ENCODE assay signal across 15 cellular contexts in the genomic region with DNA sequence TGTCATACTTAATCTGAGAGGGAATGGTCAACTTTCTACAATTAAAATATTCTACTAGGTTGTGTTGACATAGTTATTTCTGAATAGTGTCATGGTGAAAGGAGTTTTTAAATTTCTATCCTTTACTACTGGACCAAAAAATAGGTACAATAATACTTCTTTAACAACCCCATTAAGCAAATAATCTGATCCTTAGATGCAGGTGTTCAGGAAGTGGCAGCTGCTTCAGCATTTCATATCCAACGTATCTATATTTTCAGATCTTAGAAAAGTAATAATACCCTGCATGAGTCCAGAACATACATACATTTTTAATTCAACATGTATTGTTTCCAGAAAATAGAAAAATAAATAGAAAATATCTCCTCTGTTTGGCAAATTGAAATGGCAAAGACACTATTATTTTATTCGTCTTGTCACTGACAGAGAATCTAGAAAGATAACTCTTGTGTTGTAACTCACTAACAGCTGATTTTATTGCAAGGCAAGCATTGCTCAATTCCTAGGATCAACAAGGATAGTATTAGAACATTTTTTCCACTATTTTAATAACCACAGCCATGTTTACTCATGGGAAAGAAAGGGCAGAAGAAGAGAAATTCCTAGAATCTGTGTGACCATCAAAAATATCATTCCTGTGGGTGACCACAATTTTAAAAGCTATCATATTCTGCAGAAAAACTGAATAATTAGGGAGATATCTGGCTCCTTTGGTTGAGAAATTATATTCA.
DNase-seq lines count a peak whose midpoint lies in the region; ATAC-seq and TF ChIP-seq lines count a peak whose summit lies in the region.
"Had no signal": no experiment of that assay in that cellular context is flagged by ENCODE, and none has a peak within 500 bp of the region (broad histone marks: within the 10 kb centered on the region; RNA-seq: fewer than 3 reads in every experiment).

No MANE protein-coding gene starts in this region.

- peaks cover 32% of the 10 kb centered on the region for H3K4me1 ChIP-seq in DOHH2 (ENCODE audit: control insufficient read depth, low read length)

- no peaks in the 10 kb centered on the region for H3K27me3 ChIP-seq in DOHH2 (ENCODE audit: control insufficient read depth, low read length)
- no peaks in the 10 kb centered on the region for H3K27me3 ChIP-seq in brain microvascular endothelial cell (replicated peaks)

- H3K4me2 ChIP-seq in DOHH2 (ENCODE audit: low read length): peak overlapping the region; percentile 64
- H3K4me2 ChIP-seq: GM23338 had no signal

- peaks cover 2% of the 10 kb centered on the region; the same call in 1 of the 2 replicates for H3F3A ChIP-seq in DOHH2 (ENCODE audit: control insufficient read depth, insufficient read depth)

- H3K79me2 ChIP-seq in DOHH2 (ENCODE audit: control insufficient read depth, low read length): no peaks in the 10 kb centered on the region

- TF ChIP-seq CTCF in DOHH2 (IDR thresholded peaks at IDR 0.05; ENCODE audit: low read depth, low read length, poor library complexity, severe bottlenecking) (no peak), brain microvascular endothelial cell (IDR thresholded peaks at IDR 0.05; ENCODE audit: low read depth, low read length, missing control alignments) (no peak)

- H3K36me3 ChIP-seq in DOHH2 (ENCODE audit: control insufficient read depth, low read length) (peaks cover 25% of the 10 kb centered on the region), brain microvascular endothelial cell (replicated peaks) (no peaks in the 10 kb centered on the region)

- no peaks in the 10 kb centered on the region for H3K9me2 ChIP-seq in DOHH2 (replicated peaks; ENCODE audit: control insufficient read depth, low read length)

- H3K9me3 ChIP-seq in DOHH2 (ENCODE audit: control insufficient read depth, insufficient read depth, low read length): peaks cover 7% of the 10 kb centered on the region; the same call in 1 of the 2 replicates

- H3K4me3 ChIP-seq in DOHH2 (ENCODE audit: low read length): peak overlapping the region; percentile 54
- no peak overlapping the region for H3K4me3 ChIP-seq in brain microvascular endothelial cell (ENCODE audit: low read depth, low read length)
- H3K4me3 ChIP-seq: GM23338 had no signal

- H4K20me1 ChIP-seq in DOHH2 (ENCODE audit: control insufficient read depth, insufficient read depth, low read depth, low read length): no peaks in the 10 kb centered on the region

- no peak for ATAC-seq in GM18861 (IDR thresholded peaks at IDR 0.05; ENCODE audit: unreplicated experiment)
- ATAC-seq in GM18868 (IDR thresholded peaks at IDR 0.05; ENCODE audit: unreplicated experiment): no peak
- ATAC-seq: GM23338 had no signal

- in situ Hi-C loops in brain microvascular endothelial cell (cut with HindIII; ENCODE audit: low pct_ligation_motif_present, low sequenced_read_pairs): no loop called here

- DNase-seq in NAMALWA (ENCODE audit: low spot score) (peak; percentile 78), brain microvascular endothelial cell (peak; percentile 33), smooth muscle cell of the brain vasculature (ENCODE audit: low read depth, low spot score) (peak; percentile 12), RPMI8226 (no peak)
- DNase-seq: CD4-positive, alpha-beta T cell; DMS79; NCI-H1048; NCI-H2029; NCI-H2171; NCI-H446 treated with DMSO at 0.1 percent for 48 hours; NCI-H774 had no signal

- H3K27ac ChIP-seq in DOHH2 (ENCODE audit: low read depth, low read length) (peak overlapping the region; percentile 81), brain microvascular endothelial cell (no peak overlapping the region)
